In genomic region chr20:62985089-62985778, GRCh38 we compare ENCODE assay signal across 21 cellular contexts. TPM values are rescaled to one million over a fixed set of nuclear protein-coding genes. Genes with fewer than 3 reads are reported as not detected.
DNase-seq lines count a peak whose midpoint lies in the region; ATAC-seq, FAIRE-seq and TF ChIP-seq lines count a peak whose summit lies in the region.
"Had no signal": no experiment of that assay in that cellular context is flagged by ENCODE, and none has a peak within 500 bp of the region (broad histone marks: within the 10 kb centered on the region; RNA-seq: fewer than 3 reads in every experiment).

No MANE protein-coding gene starts in this region.

- DNase-seq in A549 (ENCODE audit: low read depth in 1 of 2, low spot score in 1 of 2) (no peak), DMS79 treated with DMSO at 0.1 percent for 48 hours (lab: John Stamatoyannopoulos, UW) (peak; percentile 46), NCI-H345 (lab: John Stamatoyannopoulos, UW) (peak; percentile 77), H1 (ENCODE audit: low read depth in 1 of 2, low spot score in 2 of 2) (no peak), hepatocyte (ENCODE audit: low spot score) (no peak)
- no peak for DNase-seq in activated naive CD8-positive, alpha-beta T cell treated with anti-CD3 and anti-CD28 coated beads for 36 hours
- DNase-seq: activated CD8-positive, alpha-beta T cell treated with anti-CD3 and anti-CD28 coated beads for 36 hours; body of pancreas; cortex of kidney; GF-D8; GM23248; Kasumi-1; mammary epithelial cell; NCI-H187; psoas muscle; T-helper 1 cell had no signal

- H3K23me2 ChIP-seq in H1 (ENCODE audit: low read depth, low read length): no peaks in the 10 kb centered on the region

- H2BK15ac ChIP-seq in H1 (ENCODE audit: low read length): 0 out of 2 replicates have a peak overlapping the region, but pooled peaks have one; percentile 16

- TF ChIP-seq CTCF in A549 (IDR thresholded peaks at IDR 0.05): no peak
- no peak for TF ChIP-seq CTCF in H1 (IDR thresholded peaks at IDR 0.05; ENCODE audit: control extremely low read depth in 1 of 3, insufficient read depth in 1 of 3, low read depth in 1 of 3, low read length in 3 of 3)
- TF ChIP-seq CTCF in hepatocyte (IDR thresholded peaks at IDR 0.05; ENCODE audit: poor library complexity): no peak

- H2AFZ ChIP-seq in H1 (ENCODE audit: low read length) (no peak overlapping the region), hepatocyte (no peak overlapping the region)
- H2AFZ ChIP-seq: GM23248 had no signal

- ATAC-seq in A549 (no peak), HG03135 (IDR thresholded peaks at IDR 0.05; ENCODE audit: unreplicated experiment) (no peak), GM19351 (IDR thresholded peaks at IDR 0.05; ENCODE audit: unreplicated experiment) (no peak)
- ATAC-seq: activated CD8-positive, alpha-beta T cell treated with anti-CD3 and anti-CD28 coated beads for 36 hours; body of pancreas; esophagus mucosa; psoas muscle had no signal

- H3K27me3 ChIP-seq in H1 (replicated peaks in 1 of 4; ENCODE audit: control insufficient read depth in 3 of 4, extremely low read depth in 1 of 4, insufficient read depth in 3 of 4, low read length in 3 of 4): no peaks in the 10 kb centered on the region; a peak in 1 of 7 replicates
- H3K27me3 ChIP-seq in hepatocyte: peaks cover 8% of the 10 kb centered on the region
- H3K27me3 ChIP-seq: body of pancreas had no signal

- peaks cover 24% of the 10 kb centered on the region for H3K27me3 Mint-ChIP-seq in activated naive CD8-positive, alpha-beta T cell treated with anti-CD3 and anti-CD28 coated beads for 36 hours

- H3K4me1 ChIP-seq in A549 (no peaks in the 10 kb centered on the region), H1 (replicated peaks in 1 of 4; ENCODE audit: control insufficient read depth in 3 of 4, insufficient read depth in 4 of 4, low read length in 3 of 4) (peaks cover 0 to 20% (median 7%) of the 10 kb centered on the region in 4 experiments; a peak in 5 of 7 replicates), hepatocyte (ENCODE audit: insufficient read depth) (no peaks in the 10 kb centered on the region)
- H3K4me1 ChIP-seq: body of pancreas, psoas muscle had no signal

- no peak overlapping the region for H2BK120ac ChIP-seq in H1 (replicated peaks; ENCODE audit: low read depth, low read length)

- H4K91ac ChIP-seq in H1 (replicated peaks; ENCODE audit: insufficient read length, low read length): no peak overlapping the region

- H3K18ac ChIP-seq in H1 (ENCODE audit: extremely low read depth, low read length): no peak overlapping the region

- no peak overlapping the region for H2BK20ac ChIP-seq in H1 (ENCODE audit: low read length)

- H3K79me2 ChIP-seq in H1 (ENCODE audit: control insufficient read depth in 1 of 2, insufficient read depth in 2 of 2, low read length in 2 of 2): no peaks in the 10 kb centered on the region
- no peaks in the 10 kb centered on the region for H3K79me2 ChIP-seq in hepatocyte

- no peak for TF ChIP-seq RAD21 in A549 (conservative IDR thresholded peaks at IDR 0.05 in 1 of 2, IDR thresholded peaks at IDR 0.05 in 1 of 2)
- TF ChIP-seq RAD21 in H1 (IDR thresholded peaks at IDR 0.05 in 1 of 2, conservative IDR thresholded peaks at IDR 0.05 in 1 of 2; ENCODE audit: low read depth in 2 of 2, low read length in 2 of 2): no peak

- peaks cover 15% of the 10 kb centered on the region for H3K4me1 Mint-ChIP-seq in activated naive CD8-positive, alpha-beta T cell treated with anti-CD3 and anti-CD28 coated beads for 36 hours

- H3K27ac ChIP-seq in A549 (no peak overlapping the region), H1 (ENCODE audit: low read depth, low read length) (no peak overlapping the region), hepatocyte (no peak overlapping the region)
- H3K27ac ChIP-seq: body of pancreas, GM23248, psoas muscle, thoracic aorta had no signal

- no peaks in the 10 kb centered on the region for H3K79me1 ChIP-seq in H1 (ENCODE audit: low read depth, low read length)

- H3K4me2 ChIP-seq in A549: no peak overlapping the region
- no peak overlapping the region for H3K4me2 ChIP-seq in H1 (ENCODE audit: insufficient read depth in 1 of 2, low read depth in 2 of 2, low read length in 2 of 2)
- H3K4me2 ChIP-seq in hepatocyte: no peak overlapping the region

- H3K9me3 ChIP-seq in A549: no peaks in the 10 kb centered on the region
- no peaks in the 10 kb centered on the region for H3K9me3 ChIP-seq in H1 (ENCODE audit: insufficient read depth in 2 of 2, low read depth in 1 of 2, low read length in 1 of 2)
- H3K9me3 ChIP-seq in hepatocyte (ENCODE audit: low read depth): no peaks in the 10 kb centered on the region
- H3K9me3 ChIP-seq: body of pancreas, psoas muscle, thoracic aorta had no signal

- no peak overlapping the region for H3K27ac Mint-ChIP-seq in activated naive CD8-positive, alpha-beta T cell treated with anti-CD3 and anti-CD28 coated beads for 36 hours
- H3K27ac Mint-ChIP-seq: activated CD8-positive, alpha-beta T cell treated with anti-CD3 and anti-CD28 coated beads for 36 hours; activated naive CD8-positive, alpha-beta T cell had no signal

- H3K14ac ChIP-seq in H1 (ENCODE audit: insufficient read length): no peak overlapping the region

- H4K5ac ChIP-seq in H1 (ENCODE audit: insufficient read length, low read depth, low read length): no peak overlapping the region

- H3K56ac ChIP-seq in H1 (replicated peaks; ENCODE audit: insufficient read length, low read depth, low read length): no peak overlapping the region

- no peak overlapping the region for H3K4ac ChIP-seq in H1 (replicated peaks; ENCODE audit: insufficient read length, low read depth, low read length)

- no peak for FAIRE-seq in A549 (lab: Jason Lieb, UNC)
- no peak for FAIRE-seq in H1 (lab: Jason Lieb, UNC)

- no peak overlapping the region for H4K8ac ChIP-seq in H1 (ENCODE audit: extremely low read depth, insufficient read depth, low read length)

- no peak overlapping the region for H3K9ac ChIP-seq in H1 (replicated peaks in 1 of 4; ENCODE audit: extremely low read depth in 1 of 4, low read depth in 3 of 4, low read length in 3 of 4)
- H3K9ac ChIP-seq: GM23248 had no signal

- no peak overlapping the region for H3K23ac ChIP-seq in H1 (ENCODE audit: insufficient read length)

- H2AK5ac ChIP-seq in H1 (ENCODE audit: low read depth, low read length): no peak overlapping the region

- H2BK5ac ChIP-seq in H1 (ENCODE audit: low read depth, low read length): no peak overlapping the region

- no peaks in the 10 kb centered on the region for H3K9me2 ChIP-seq in hepatocyte (replicated peaks; ENCODE audit: insufficient read depth)

- H3K4me3 Mint-ChIP-seq in activated naive CD8-positive, alpha-beta T cell treated with anti-CD3 and anti-CD28 coated beads for 36 hours: no peak overlapping the region
- H3K4me3 Mint-ChIP-seq: activated CD8-positive, alpha-beta T cell treated with anti-CD3 and anti-CD28 coated beads for 36 hours; activated naive CD8-positive, alpha-beta T cell had no signal

- CTCF ChIA-PET in A549 (lab: Yijun Ruan, JAX) (interaction anchor here (1.1 to 1.4 kb wide), 3 partner anchors 13 to 15 kb away, joined by 3 to 5 read pairs (median 5); no protein-coding TSS in a partner anchor), H1 (lab: Charles Lee; ENCODE audit: partially characterized antibody) (interaction anchor here (0.6 to 3.7 kb wide), 3 partner anchors 10 to 261 kb away, joined by 3 to 13 read pairs (median 3); no protein-coding TSS in a partner anchor)

- TF ChIP-seq POLR2A in A549 (IDR thresholded peaks at IDR 0.05; ENCODE audit: low read length): no peak
- no peak for TF ChIP-seq POLR2A in H1 (IDR thresholded peaks at IDR 0.05; ENCODE audit: control extremely low read depth in 1 of 2, low read depth in 2 of 2, low read length in 2 of 2)

- H3K4me3 ChIP-seq in A549 (no peak overlapping the region), H1 (ENCODE audit: extremely low read depth in 1 of 4, insufficient read depth in 2 of 4, low read depth in 3 of 4, low read length in 4 of 4) (no peak overlapping the region), hepatocyte (no peak overlapping the region)
- H3K4me3 ChIP-seq: body of pancreas, GM23248, psoas muscle, thoracic aorta had no signal

- H3K36me3 Mint-ChIP-seq in activated naive CD8-positive, alpha-beta T cell treated with anti-CD3 and anti-CD28 coated beads for 36 hours: no peaks in the 10 kb centered on the region
- H3K36me3 Mint-ChIP-seq: activated naive CD8-positive, alpha-beta T cell had no signal

- TF ChIP-seq EP300 in A549 (IDR thresholded peaks at IDR 0.05): no peak
- TF ChIP-seq EP300 in H1 (IDR thresholded peaks at IDR 0.05; ENCODE audit: borderline replicate concordance in 1 of 2, low read depth in 2 of 2, low read length in 2 of 2): no peak

- WGBS in A549 (ENCODE audit: missing lambda C conversion rate): 60% methylated on average over 18 of the region's 19 CpGs
- 89% methylated on average over 19 of the region's 19 CpGs; no CpG with 5 or more reads in 1 of the 2 experiments for WGBS in H1 (ENCODE audit: extremely low coverage in 1 of 2, insufficient coverage in 1 of 2, insufficient read length in 1 of 2, insufficient replicate concordance in 2 of 2, low coverage in 1 of 2, low lambda C conversion rate in 2 of 2, missing lambda C conversion rate in 1 of 2), 2 experiments
- 84% methylated on average over 19 of the region's 19 CpGs for WGBS in hepatocyte (ENCODE audit: low lambda C conversion rate, missing lambda C conversion rate)

- H4K20me1 ChIP-seq in H1 (replicated peaks in 1 of 2; ENCODE audit: control insufficient read depth in 1 of 2, insufficient read depth in 2 of 2, low read length in 2 of 2) (no peaks in the 10 kb centered on the region), hepatocyte (ENCODE audit: insufficient read depth, poor library complexity, severe bottlenecking) (no peaks in the 10 kb centered on the region)

- POLR2A ChIA-PET in A549 (lab: Yijun Ruan, JAX) (no interaction called here), H1 (lab: Charles Lee; ENCODE audit: partially characterized antibody) (interaction anchor here (1.1 to 2.7 kb wide), 5 partner anchors 10 to 100 kb away, joined by 3 to 9 read pairs (median 3); no protein-coding TSS in a partner anchor)

- H2BK12ac ChIP-seq in H1 (ENCODE audit: low read depth, low read length): peak overlapping the region; percentile 90; the same call in 1 of the 2 replicates

- no peaks in the 10 kb centered on the region for H3K9me3 Mint-ChIP-seq in activated naive CD8-positive, alpha-beta T cell treated with anti-CD3 and anti-CD28 coated beads for 36 hours
- H3K9me3 Mint-ChIP-seq: activated CD8-positive, alpha-beta T cell treated with anti-CD3 and anti-CD28 coated beads for 36 hours had no signal

- H3K36me3 ChIP-seq in H1 (ENCODE audit: control insufficient read depth in 2 of 4, insufficient read depth in 4 of 4, low read length in 3 of 4): no peaks in the 10 kb centered on the region
- H3K36me3 ChIP-seq in hepatocyte (replicated peaks; ENCODE audit: insufficient read depth, low read depth): no peaks in the 10 kb centered on the region
- H3K36me3 ChIP-seq: thoracic aorta had no signal

RNA-seq across cellular contexts. Expression of gene BHLHE23, which starts 21.5 kb away (rescaled TPM):
- not detected in 2 replicates for polyA plus RNA-seq in A549 (2011; rRNA removed)
- not detected in 2 replicates for polyA plus RNA-seq in A549 (2012; cell fraction: cytosol; rRNA removed)
- polyA plus RNA-seq in A549 (2012; cell fraction: nucleus; rRNA removed): not detected in 2 replicates
- polyA plus RNA-seq in A549 (2017; fragmentation: RNase III; extraction: RNeasy Plus Mini Kit Qiagen cat#74134 plus additional on column Dnase treatment): not detected in 3 replicates
- not detected in 2 replicates for polyA minus RNA-seq in A549 (2011; rRNA and poly(A)+ RNA removed)
- total RNA-seq in H1 (2021; fragmentation: NEBNext Ultra II Directional; extraction: Animal tissue kit (Norgen Biotek cat#: 25700)): 0.38 and 0.47 TPM in 2 replicates
- 0.36 TPM in 1 of 2 replicates, not detected in the other for polyA plus RNA-seq in H1 (2011; rRNA removed)
- 0.14 TPM for polyA plus RNA-seq in H1 (2011; cell fraction: cytosol; rRNA removed)
- 0.13 TPM for polyA plus RNA-seq in H1 (2011; cell fraction: nucleus; rRNA removed)
- not detected in 4 replicates for polyA plus RNA-seq in H1 (2012, experiment 1 of 2)
- polyA plus RNA-seq in H1 (2012, experiment 2 of 2): not detected
- 0.04 TPM for polyA plus RNA-seq in H1 (2013, experiment 1 of 2)
- 0.09 TPM for polyA plus RNA-seq in H1 (2013, experiment 2 of 2)
- polyA minus RNA-seq in H1 (2011; rRNA and poly(A)+ RNA removed): not detected in 2 replicates
- 1.0 TPM for polyA minus RNA-seq in H1 (2011; cell fraction: cytosol; rRNA and poly(A)+ RNA removed)
- 0.80 TPM for polyA minus RNA-seq in H1 (2011; cell fraction: nucleus; rRNA and poly(A)+ RNA removed)
- not detected for total RNA-seq in activated naive CD8-positive, alpha-beta T cell treated with anti-CD3 and anti-CD28 coated beads for 36 hours
- not detected in 2 replicates for total RNA-seq in hepatocyte
- not detected in 2 replicates for polyA plus RNA-seq in hepatocyte
- total RNA-seq: activated CD8-positive, alpha-beta T cell treated with anti-CD3 and anti-CD28 coated beads for 36 hours; body of pancreas; esophagus mucosa; GM23248; mammary epithelial cell; psoas muscle; thoracic aorta had no signal
- polyA plus RNA-seq: GM23248, mammary epithelial cell, psoas muscle had no signal

RNA-seq across cellular contexts. Expression of gene SLC17A9, which starts 32.7 kb away (rescaled TPM):
- polyA plus RNA-seq in A549 (2011; rRNA removed) (0.05 TPM in 1 of 2 replicates, not detected in the other), A549 (2017; fragmentation: RNase III; extraction: RNeasy Plus Mini Kit Qiagen cat#74134 plus additional on column Dnase treatment) (not detected in 3 replicates), H1 (2011; rRNA removed) (23.5 and 39.6 TPM in 2 replicates), hepatocyte (83.9 and 113 TPM in 2 replicates)
- 0.01 TPM in 1 of 2 replicates, not detected in the other for polyA plus RNA-seq in A549 (2012; cell fraction: cytosol; rRNA removed)
- polyA plus RNA-seq in A549 (2012; cell fraction: nucleus; rRNA removed): 0.06 and 0.13 TPM in 2 replicates
- polyA minus RNA-seq in A549 (2011; rRNA and poly(A)+ RNA removed): 0.73 TPM in 1 of 2 replicates, not detected in the other
- 31.1 and 35.2 TPM in 2 replicates for total RNA-seq in H1 (2021; fragmentation: NEBNext Ultra II Directional; extraction: Animal tissue kit (Norgen Biotek cat#: 25700))
- 26.0 TPM for polyA plus RNA-seq in H1 (2011; cell fraction: cytosol; rRNA removed)
- polyA plus RNA-seq in H1 (2011; cell fraction: nucleus; rRNA removed): 178 TPM
- 15.9 to 29.2 TPM (median 25.3 TPM) in 4 replicates for polyA plus RNA-seq in H1 (2012, experiment 1 of 2)
- polyA plus RNA-seq in H1 (2012, experiment 2 of 2): 17.4 TPM
- polyA plus RNA-seq in H1 (2013, experiment 1 of 2): 44.3 TPM
- polyA plus RNA-seq in H1 (2013, experiment 2 of 2): 44.7 TPM
- polyA minus RNA-seq in H1 (2011; rRNA and poly(A)+ RNA removed): 6.0 and 6.5 TPM in 2 replicates
- 10.4 TPM for polyA minus RNA-seq in H1 (2011; cell fraction: cytosol; rRNA and poly(A)+ RNA removed)
- 14.7 TPM for polyA minus RNA-seq in H1 (2011; cell fraction: nucleus; rRNA and poly(A)+ RNA removed)
- 10 to 100 TPM; 49.7 to 52.1 TPM for total RNA-seq in activated naive CD8-positive, alpha-beta T cell treated with anti-CD3 and anti-CD28 coated beads for 36 hours
- total RNA-seq in hepatocyte: 17.3 and 26.9 TPM in 2 replicates

RNA-seq across cellular contexts. Expression of gene GID8, which starts 47.3 kb away (rescaled TPM):
- polyA plus RNA-seq in A549 (2011; rRNA removed) (24.5 and 25.0 TPM in 2 replicates), A549 (2017; fragmentation: RNase III; extraction: RNeasy Plus Mini Kit Qiagen cat#74134 plus additional on column Dnase treatment) (18.6 to 19.2 TPM (median 19.0 TPM) in 3 replicates), H1 (2011; rRNA removed) (39.7 and 40.7 TPM in 2 replicates), hepatocyte (16.5 and 17.9 TPM in 2 replicates)
- polyA plus RNA-seq in A549 (2012; cell fraction: cytosol; rRNA removed): 15.3 and 16.0 TPM in 2 replicates
- polyA plus RNA-seq in A549 (2012; cell fraction: nucleus; rRNA removed): 13.1 and 19.2 TPM in 2 replicates
- polyA minus RNA-seq in A549 (2011; rRNA and poly(A)+ RNA removed): 21.9 and 24.0 TPM in 2 replicates
- total RNA-seq in H1 (2021; fragmentation: NEBNext Ultra II Directional; extraction: Animal tissue kit (Norgen Biotek cat#: 25700)): 72.9 and 73.1 TPM in 2 replicates
- polyA plus RNA-seq in H1 (2011; cell fraction: cytosol; rRNA removed): 44.1 TPM
- polyA plus RNA-seq in H1 (2011; cell fraction: nucleus; rRNA removed): 33.3 TPM
- 43.9 to 48.5 TPM (median 46.8 TPM) in 4 replicates for polyA plus RNA-seq in H1 (2012, experiment 1 of 2)
- 28.5 TPM for polyA plus RNA-seq in H1 (2012, experiment 2 of 2)
- 46.0 TPM for polyA plus RNA-seq in H1 (2013, experiment 1 of 2)
- 45.2 TPM for polyA plus RNA-seq in H1 (2013, experiment 2 of 2)
- 51.3 and 52.9 TPM in 2 replicates for polyA minus RNA-seq in H1 (2011; rRNA and poly(A)+ RNA removed)
- 29.9 TPM for polyA minus RNA-seq in H1 (2011; cell fraction: cytosol; rRNA and poly(A)+ RNA removed)
- 23.9 TPM for polyA minus RNA-seq in H1 (2011; cell fraction: nucleus; rRNA and poly(A)+ RNA removed)
- total RNA-seq in activated naive CD8-positive, alpha-beta T cell treated with anti-CD3 and anti-CD28 coated beads for 36 hours: 10 to 100 TPM; 47.6 to 48.5 TPM
- 35.4 and 35.5 TPM in 2 replicates for total RNA-seq in hepatocyte

RNA-seq across cellular contexts. Expression of gene DIDO1, which starts 58.9 kb away (rescaled TPM):
- polyA plus RNA-seq in A549 (2011; rRNA removed) (12.6 and 15.3 TPM in 2 replicates), A549 (2017; fragmentation: RNase III; extraction: RNeasy Plus Mini Kit Qiagen cat#74134 plus additional on column Dnase treatment) (14.8 to 16.2 TPM (median 15.4 TPM) in 3 replicates), H1 (2011; rRNA removed) (53.6 and 58.8 TPM in 2 replicates), hepatocyte (23.7 and 26.5 TPM in 2 replicates)
- polyA plus RNA-seq in A549 (2012; cell fraction: cytosol; rRNA removed): 7.0 and 8.3 TPM in 2 replicates
- polyA plus RNA-seq in A549 (2012; cell fraction: nucleus; rRNA removed): 30.1 and 39.5 TPM in 2 replicates
- 21.1 and 23.1 TPM in 2 replicates for polyA minus RNA-seq in A549 (2011; rRNA and poly(A)+ RNA removed)
- total RNA-seq in H1 (2021; fragmentation: NEBNext Ultra II Directional; extraction: Animal tissue kit (Norgen Biotek cat#: 25700)): 82.8 and 83.2 TPM in 2 replicates
- polyA plus RNA-seq in H1 (2011; cell fraction: cytosol; rRNA removed): 66.3 TPM
- polyA plus RNA-seq in H1 (2011; cell fraction: nucleus; rRNA removed): 116 TPM
- 47.3 to 53.1 TPM (median 49.3 TPM) in 4 replicates for polyA plus RNA-seq in H1 (2012, experiment 1 of 2)
- 13.9 TPM for polyA plus RNA-seq in H1 (2012, experiment 2 of 2)
- 63.3 TPM for polyA plus RNA-seq in H1 (2013, experiment 1 of 2)
- polyA plus RNA-seq in H1 (2013, experiment 2 of 2): 61.2 TPM
- polyA minus RNA-seq in H1 (2011; rRNA and poly(A)+ RNA removed): 46.3 and 51.4 TPM in 2 replicates
- 31.8 TPM for polyA minus RNA-seq in H1 (2011; cell fraction: cytosol; rRNA and poly(A)+ RNA removed)
- 65.1 TPM for polyA minus RNA-seq in H1 (2011; cell fraction: nucleus; rRNA and poly(A)+ RNA removed)
- total RNA-seq in activated naive CD8-positive, alpha-beta T cell treated with anti-CD3 and anti-CD28 coated beads for 36 hours: 10 to 100 TPM; 46.3 to 47.2 TPM
- total RNA-seq in hepatocyte: 31.5 and 31.6 TPM in 2 replicates

Comparison
In these comparisons a context has a peak if more than half of its experiments do, and no peak if none do; other contexts are left out.
1. DNase-seq: peak in DMS79 treated with DMSO at 0.1 percent for 48 hours (single experiment) and NCI-H345 (single experiment); none in A549 (0 of 2), H1 (0 of 2), activated naive CD8-positive, alpha-beta T cell treated with anti-CD3 and anti-CD28 coated beads for 36 hours (single experiment) and hepatocyte (single experiment).
2. Of the 18 proteins assayed by ChIP-seq in both H1 and A549: peak only in H1: none; only in A549: MAFK; in both: none; in neither: 17.